26 cellular contexts compared by ENCODE assay signal in the genomic region with DNA sequence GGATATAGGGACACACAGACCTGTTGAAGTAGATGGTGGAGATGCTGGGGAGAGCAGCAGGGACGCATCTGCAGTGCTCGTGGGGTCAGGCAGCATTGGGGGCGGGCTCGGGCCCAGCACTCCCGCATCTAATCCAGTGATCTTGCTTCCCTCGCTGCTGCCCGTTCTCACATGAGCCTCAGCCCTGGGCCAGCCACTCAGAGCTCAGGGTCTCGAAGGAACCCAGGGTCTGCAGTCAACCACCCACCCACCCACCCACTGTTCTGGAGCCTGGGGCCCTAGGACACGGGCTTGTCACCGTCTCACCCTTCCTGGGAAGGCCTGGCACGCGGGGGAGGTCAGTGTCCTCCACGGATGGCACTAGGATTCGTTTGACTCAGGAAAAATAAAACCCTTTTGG.
DNase-seq lines count a peak whose midpoint lies in the region; ATAC-seq and TF ChIP-seq lines count a peak whose summit lies in the region.
"Had no signal": no experiment of that assay in that cellular context is flagged by ENCODE, and none has a peak within 500 bp of the region (broad histone marks: within the 10 kb centered on the region; RNA-seq: fewer than 3 reads in every experiment).

No MANE protein-coding gene starts in this region.

- DNase-seq in cardiac septum (ENCODE audit: low spot score) (peak; percentile 41), Right ventricle myocardium inferior (ENCODE audit: missing footprints) (no peak), coronary artery (ENCODE audit: low spot score) (peak; percentile 54), posterior cingulate gyrus (peak in 6 of 10 donors; percentile 1 to 78 (median 28)), upper lobe of right lung (peak; percentile 41), NCI-H1048 (lab: John Stamatoyannopoulos, UW) (no peak)
- DNase-seq: ACHN; activated CD4-positive, alpha-beta T cell treated with anti-CD3 and anti-CD28 coated beads, Interleukin-2, amount 50 U/mL, for 1 hour; CD8-positive, alpha-beta T cell; cortex of kidney; effector memory CD4-positive, alpha-beta T cell; naive thymus-derived CD4-positive, alpha-beta T cell; NCI-H1694; NCI-H446; NCI-H82; nucleus accumbens; retina; stimulated activated CD4-positive, alpha-beta T cell treated with anti-CD3 and anti-CD28 coated beads, Interleukin-1b, Interleukin-23, amount 100 ng/mL, for 48 hours; stimulated activated naive CD8-positive, alpha-beta T cell treated with anti-CD3 and anti-CD28 coated beads, Interleukin-15, Interleukin-2, amounts not matched to agents 100 U/mL and 50 U/mL, for 24 hours; SW 1271; T-helper 9 cell had no signal

- no peaks in the 10 kb centered on the region for H3K36me3 ChIP-seq in upper lobe of right lung
- H3K36me3 ChIP-seq: cardiac muscle cell had no signal

- intact Hi-C loops in cardiac septum (cut with DNase I) (no loop called here), Right ventricle myocardium inferior (cut with DNase I) (no loop called here), posterior cingulate gyrus (cut with DNase I) (no loop called here), upper lobe of right lung (cut with DNase I) (no loop called here)

- ATAC-seq in Right ventricle myocardium inferior (no peak), upper lobe of right lung (no peak), GM21717 (IDR thresholded peaks at IDR 0.05; ENCODE audit: unreplicated experiment) (no peak)
- ATAC-seq: CD8-positive, alpha-beta T cell; naive thymus-derived CD4-positive, alpha-beta T cell; stimulated activated naive CD8-positive, alpha-beta T cell treated with anti-CD3 and anti-CD28 coated beads, Interleukin-15, Interleukin-2, amounts not matched to agents 100 U/mL and 50 U/mL, for 24 hours had no signal

- TF ChIP-seq CTCF in coronary artery (IDR thresholded peaks at IDR 0.05) (no peak), upper lobe of right lung (IDR thresholded peaks at IDR 0.05) (no peak)

- H3K4me1 ChIP-seq in upper lobe of right lung = no peaks in the 10 kb centered on the region

- H3K9me3 ChIP-seq in upper lobe of right lung = no peaks in the 10 kb centered on the region
- H3K9me3 ChIP-seq: thoracic aorta had no signal

- H3K27ac ChIP-seq in coronary artery = no peak overlapping the region
- H3K27ac ChIP-seq in upper lobe of right lung = no peak overlapping the region
- H3K27ac ChIP-seq: cardiac muscle cell, thoracic aorta had no signal

- H3K4me3 ChIP-seq in coronary artery = no peak overlapping the region
- H3K4me3 ChIP-seq in upper lobe of right lung = no peak overlapping the region
- H3K4me3 ChIP-seq: cardiac muscle cell, GM23338, smooth muscle cell, thoracic aorta had no signal

- H3K27me3 ChIP-seq in upper lobe of right lung = no peaks in the 10 kb centered on the region
- H3K27me3 ChIP-seq: cardiac muscle cell had no signal

Comparison
In these comparisons a context has a peak if more than half of its experiments do, and no peak if none do; other contexts are left out.
1. DNase-seq: peak in cardiac septum (single experiment), coronary artery (single experiment), posterior cingulate gyrus (6 of 10) and upper lobe of right lung (single experiment); none in Right ventricle myocardium inferior (single experiment) and NCI-H1048 (single experiment).